9 cellular contexts compared by ENCODE assay signal in genomic region chr13:30872685-30873443, GRCh38. TPM values are rescaled to one million over a fixed set of nuclear protein-coding genes. Genes with fewer than 3 reads are reported as not detected.
A peak's percentile ranks its signal among the peaks of the same experiment; 100 is the strongest.
DNase-seq lines count a peak whose midpoint lies in the region; ATAC-seq and TF ChIP-seq lines count a peak whose summit lies in the region.
"Had no signal": no experiment of that assay in that cellular context is flagged by ENCODE, and none has a peak within 500 bp of the region (broad histone marks: within the 10 kb centered on the region; RNA-seq: fewer than 3 reads in every experiment).

No MANE protein-coding gene starts in this region.

- no peak overlapping the region for H3K4me3 Mint-ChIP-seq in progenitor cell of endocrine pancreas (ENCODE audit: low read depth)

- DNase-seq in KBM-7 (peak; percentile 70), astrocyte of the cerebellum (ENCODE audit: low read depth) (peak; percentile 85), inferior parietal cortex (ENCODE audit: extremely low spot score) (peak; percentile 53), thoracic aorta (ENCODE audit: low spot score) (no peak), progenitor cell of endocrine pancreas (ENCODE audit: low spot score, unreplicated experiment) (no peak)

- H3K36me3 Mint-ChIP-seq in progenitor cell of endocrine pancreas (ENCODE audit: insufficient read depth): no peaks in the 10 kb centered on the region
- H3K36me3 Mint-ChIP-seq: IgD-negative memory B cell had no signal

- no peaks in the 10 kb centered on the region for H3K27me3 ChIP-seq in thoracic aorta (replicated peaks; ENCODE audit: insufficient read depth)
- H3K27me3 ChIP-seq: body of pancreas had no signal

- TF ChIP-seq CTCF in astrocyte of the cerebellum (IDR thresholded peaks at IDR 0.05; ENCODE audit: low read depth, low read length, missing control alignments) (no peak), thoracic aorta (IDR thresholded peaks at IDR 0.05) (no peak), progenitor cell of endocrine pancreas (IDR thresholded peaks at IDR 0.05; ENCODE audit: unreplicated experiment) (no peak)

- peak overlapping the region; percentile 93 to 94 for H3K27ac ChIP-seq in thoracic aorta
- H3K27ac ChIP-seq: body of pancreas had no signal

- in situ Hi-C loops in KBM-7 (cut with MboI; ENCODE audit: low pct_unique_long_range_greater_than_20kb, low sequenced_read_pairs) (no loop called here), astrocyte of the cerebellum (cut with HindIII; ENCODE audit: low sequenced_read_pairs) (no loop called here)

- no peaks in the 10 kb centered on the region for H3K9me3 ChIP-seq in thoracic aorta
- H3K9me3 ChIP-seq: body of pancreas had no signal

- no peaks in the 10 kb centered on the region for H3K36me3 ChIP-seq in thoracic aorta

- H3K4me3 ChIP-seq in astrocyte of the cerebellum (ENCODE audit: low read depth, low read length): no peak overlapping the region
- H3K4me3 ChIP-seq in thoracic aorta: no peak overlapping the region
- H3K4me3 ChIP-seq: body of pancreas had no signal

- peaks cover 45 to 90% of the 10 kb centered on the region in 2 donors for H3K4me1 ChIP-seq in thoracic aorta (ENCODE audit: control insufficient read depth in 1 of 2, low read depth in 2 of 2)
- H3K4me1 ChIP-seq: body of pancreas had no signal

- H3K27me3 Mint-ChIP-seq in progenitor cell of endocrine pancreas: peaks cover 9% of the 10 kb centered on the region

- no peaks in the 10 kb centered on the region for H3K9me3 Mint-ChIP-seq in progenitor cell of endocrine pancreas (ENCODE audit: low read depth)

- no peak overlapping the region for H3K27ac Mint-ChIP-seq in progenitor cell of endocrine pancreas
- H3K27ac Mint-ChIP-seq: IgD-negative memory B cell had no signal

- ATAC-seq in thoracic aorta (ENCODE audit: insufficient number of reproducible peaks, low FRiP score, low read depth) (peak; percentile 32), GM21786 (IDR thresholded peaks at IDR 0.05; ENCODE audit: unreplicated experiment) (no peak), GM21528 (IDR thresholded peaks at IDR 0.05; ENCODE audit: low FRiP score, unreplicated experiment) (no peak)
- ATAC-seq: body of pancreas had no signal

- H3K4me1 Mint-ChIP-seq in progenitor cell of endocrine pancreas (ENCODE audit: low read depth): peaks cover 13% of the 10 kb centered on the region

RNA-seq across cellular contexts. Expression of gene MEDAG, which starts 33.2 kb away (rescaled TPM):
- 100 to 1,000 TPM; 163 to 634 TPM for total RNA-seq in thoracic aorta
- total RNA-seq in progenitor cell of endocrine pancreas: not detected in 2 replicates

RNA-seq across cellular contexts. Expression of gene TEX26, which starts 59.6 kb away (rescaled TPM):
- total RNA-seq in thoracic aorta (not detected), progenitor cell of endocrine pancreas (not detected in 2 replicates)
- total RNA-seq: body of pancreas had no signal

Comparison
In these comparisons a context has a peak if more than half of its experiments do, and no peak if none do; other contexts are left out.
1. DNase-seq: peak in KBM-7 (single experiment), astrocyte of the cerebellum (single experiment) and inferior parietal cortex (single experiment); none in thoracic aorta (single experiment) and progenitor cell of endocrine pancreas (single experiment).
2. RNA of gene MEDAG, which starts 33.2 kb away (total RNA-seq): 163 to 634 TPM in thoracic aorta; not detected in progenitor cell of endocrine pancreas; every median in the first group is over 100 times any median in the second.